In the genomic region with DNA sequence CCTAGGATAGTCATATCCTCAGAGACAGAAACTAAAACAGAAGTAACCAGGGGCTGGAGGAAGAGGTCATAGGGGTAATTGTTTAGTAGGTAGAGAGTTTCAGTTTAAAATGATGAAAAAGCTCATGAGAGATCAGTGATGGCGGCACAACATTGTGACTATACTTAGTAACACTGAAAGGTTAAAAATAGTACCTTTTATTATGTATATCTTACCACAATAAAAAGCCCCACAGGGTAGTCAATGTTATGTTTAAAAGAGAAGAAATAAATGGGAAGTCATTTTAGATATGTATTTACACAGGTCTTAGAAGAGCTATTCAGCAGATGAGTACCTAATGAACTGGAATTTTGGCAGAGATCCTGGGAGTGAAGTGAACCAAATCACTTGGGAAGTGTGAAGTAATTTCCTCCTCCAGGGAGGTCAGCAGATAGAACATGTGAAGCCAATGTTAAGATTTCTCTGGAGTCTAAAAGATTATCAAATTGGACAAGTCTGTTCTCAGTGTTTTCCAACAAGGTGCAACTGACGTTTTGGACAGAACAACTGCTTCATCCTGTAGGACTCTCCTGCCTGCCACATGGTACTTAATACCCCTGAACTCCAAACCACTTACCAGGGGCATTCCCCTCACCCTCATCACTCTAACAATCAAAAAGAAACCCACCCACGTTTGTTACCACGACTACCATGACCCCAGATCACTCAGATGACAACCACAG, we compare ENCODE assay signal across 8 cellular contexts. TPM values are rescaled to one million over a fixed set of nuclear protein-coding genes. Genes with fewer than 3 reads are reported as not detected.
DNase-seq lines count a peak whose midpoint lies in the region; ATAC-seq, FAIRE-seq and TF ChIP-seq lines count a peak whose summit lies in the region.

No MANE protein-coding gene starts in this region.

- ATAC-seq in GM18508 (IDR thresholded peaks at IDR 0.05; ENCODE audit: insufficient read depth, unreplicated experiment): peak; percentile 75
- peak; percentile 60 for ATAC-seq in GM21825 (IDR thresholded peaks at IDR 0.05; ENCODE audit: unreplicated experiment)

- H3K36me3 ChIP-seq in bronchial epithelial cell (ENCODE audit: control insufficient read depth, insufficient read depth, low read length): no peaks in the 10 kb centered on the region

- no peak overlapping the region for H3K4me3 ChIP-seq in bronchial epithelial cell (ENCODE audit: low read depth, low read length)

- no peaks in the 10 kb centered on the region for H3K27me3 ChIP-seq in bronchial epithelial cell (ENCODE audit: control insufficient read depth, insufficient read depth, low read length)

- TF ChIP-seq CTCF in bronchial epithelial cell (IDR thresholded peaks at IDR 0.05; ENCODE audit: insufficient read depth, low read length, severe bottlenecking): no peak

- peak; percentile 37 for DNase-seq in NCI-H1105 (lab: John Stamatoyannopoulos, UW)
- peak; percentile 83 for DNase-seq in bronchial epithelial cell (ENCODE audit: low read depth)
- DNase-seq in stimulated activated CD4-positive, alpha-beta T cell treated with anti-CD3 and anti-CD28 coated beads, TNF-alpha, amount 100 ng/mL, for 48 hours (ENCODE audit: low read depth in 3 of 3): peak; percentile 48 to 64 (median 57)
- no peak for DNase-seq in GF-D8 (lab: John Stamatoyannopoulos, UW)
- no peak for DNase-seq in SW480 (ENCODE audit: low spot score)
- DNase-seq in HUDEP-2 (lab: John Stamatoyannopoulos, UW; ENCODE audit: unreplicated experiment in 76 of 76): no peak

- no peak for FAIRE-seq in bronchial epithelial cell (lab: Jason Lieb, UNC)

RNA-seq across cellular contexts. Expression of a gene that starts 6.4 kb away (rescaled TPM):
- total RNA-seq in bronchial epithelial cell: 11.5 and 40.3 TPM in 2 replicates

Comparison
In these comparisons a context has a peak if more than half of its experiments do, and no peak if none do; other contexts are left out.
1. DNase-seq: peak in NCI-H1105 (single experiment), bronchial epithelial cell (single experiment) and stimulated activated CD4-positive, alpha-beta T cell treated with anti-CD3 and anti-CD28 coated beads, TNF-alpha, amount 100 ng/mL, for 48 hours (3 of 3); none in GF-D8 (single experiment), SW480 (single experiment) and HUDEP-2 (0 of 76).